ENCODE assay signal across 8 cellular contexts in genomic region chr17:47315451-47316266, GRCh38. TPM values are rescaled to one million over a fixed set of nuclear protein-coding genes. Genes with fewer than 3 reads are reported as not detected.
DNase-seq lines count a peak whose midpoint lies in the region; ATAC-seq, FAIRE-seq and TF ChIP-seq lines count a peak whose summit lies in the region.

No MANE protein-coding gene starts in this region.

- TF ChIP-seq POLR2A in GM12891 (IDR thresholded peaks at IDR 0.05; ENCODE audit: low read depth, low read length) (no peak), uterus (IDR thresholded peaks at IDR 0.05) (no peak)

- H3K9me3 ChIP-seq in T-helper 17 cell (ENCODE audit: control insufficient read depth, low read length, poor library complexity, severe bottlenecking) (no peaks in the 10 kb centered on the region), mucosa of descending colon (no peaks in the 10 kb centered on the region), uterus (no peaks in the 10 kb centered on the region)

- H3K4me1 Mint-ChIP-seq in T-helper 17 cell, result no peaks in the 10 kb centered on the region

- H3K4me3 Mint-ChIP-seq in T-helper 17 cell, result no peak overlapping the region

- H3K4me3 ChIP-seq in AG10803 (ENCODE audit: low read length) (no peak overlapping the region), mucosa of descending colon (no peak overlapping the region), uterus (no peak overlapping the region)

- no peak overlapping the region for H3K27ac Mint-ChIP-seq in T-helper 17 cell

- H3K27me3 Mint-ChIP-seq in T-helper 17 cell, result no peaks in the 10 kb centered on the region

- peak overlapping the region; percentile 73 to 74 for H3K27ac ChIP-seq in uterus

- peak; percentile 79 for DNase-seq in AG10803 (ENCODE audit: low read depth)
- no peak for DNase-seq in GM12891 (ENCODE audit: insufficient read length, low spot score)
- DNase-seq in NCI-H1694 (lab: John Stamatoyannopoulos, UW), result peak; percentile 68
- peak in 1 of 3 donors; percentile 11 for DNase-seq in T-helper 17 cell
- peak; percentile 43 for DNase-seq in epidermal melanocyte (ENCODE audit: insufficient read length, low spot score)
- DNase-seq in mucosa of descending colon, result peak in 1 of 3 donors; percentile 67
- DNase-seq in uterus, result peak in 1 of 2 donors; percentile 60

- no peaks in the 10 kb centered on the region for H3K27me3 ChIP-seq in uterus

- H3K4me1 ChIP-seq in mucosa of descending colon (ENCODE audit: low read depth), result peaks cover 12% of the 10 kb centered on the region
- peaks cover 0 to 4% of the 10 kb centered on the region in 2 donors for H3K4me1 ChIP-seq in uterus

- peak; percentile 83 for ATAC-seq in T-helper 17 cell
- ATAC-seq in mucosa of descending colon, result peak; percentile 89
- ATAC-seq in HG02852 (IDR thresholded peaks at IDR 0.05; ENCODE audit: unreplicated experiment), result no peak

- H3K36me3 ChIP-seq in mucosa of descending colon (ENCODE audit: low read depth) (no peaks in the 10 kb centered on the region), uterus (no peaks in the 10 kb centered on the region)

- TF ChIP-seq CTCF in AG10803 (conservative IDR thresholded peaks at IDR 0.05; ENCODE audit: low read length) (peak; percentile 92), mucosa of descending colon (IDR thresholded peaks at IDR 0.05) (peak; percentile 60), uterus (IDR thresholded peaks at IDR 0.05) (peak; percentile 80 to 95 (median 86))

- intact Hi-C loops in mucosa of descending colon (cut with DNase I, micrococcal nuclease) (loop anchor here in 1 of 2 donors (2.0 kb wide), 1 partner anchor 85 kb away; no protein-coding TSS in a partner anchor), uterus (cut with DNase I; ENCODE audit: low total_unique reads) (loop anchor here (5.0 kb wide), 1 partner anchor 88 kb away; no protein-coding TSS in a partner anchor)

- peak; percentile 87 for FAIRE-seq in GM12891 (lab: Jason Lieb, UNC)

- no peaks in the 10 kb centered on the region for H3K36me3 Mint-ChIP-seq in T-helper 17 cell (ENCODE audit: low read depth)

TF ChIP-seq in GM12891, 5 proteins besides CTCF, POLR2A, EP300 and RAD21:
- no peak for TF ChIP-seq TAF1 (IDR thresholded peaks at IDR 0.05; ENCODE audit: low read depth, low read length)
- TF ChIP-seq POU2F2 (IDR thresholded peaks at IDR 0.05; ENCODE audit: low read depth, low read length), result no peak
- no peak for TF ChIP-seq PAX5 (IDR thresholded peaks at IDR 0.05; ENCODE audit: insufficient read depth, low read length, severe bottlenecking)
- TF ChIP-seq SPI1 (IDR thresholded peaks at IDR 0.05; ENCODE audit: low read depth, low read length), result no peak
- TF ChIP-seq POLR2AphosphoS5 (IDR thresholded peaks at IDR 0.05; ENCODE audit: low read depth, low read length), result no peak
TF ChIP-seq in GM12891: peak in this region for 0.

RNA-seq across cellular contexts. Expression of gene EFCAB13, which starts 8.1 kb away (rescaled TPM):
- polyA plus RNA-seq in GM12891 (2012; ENCODE audit: low read depth, missing spikeins), result 2.0 TPM
- total RNA-seq in T-helper 17 cell (1 to 10 TPM; 6.8 to 9.2 TPM), mucosa of descending colon (10 to 100 TPM in 1 of 3 donors, 1 to 10 TPM in 2; 2.7 to 15.3 (median 4.7) TPM), uterus (10 to 100 TPM in 3 of 4 donors, 1 to 10 TPM in 1; 9.2 to 22.8 (median 14.5) TPM)
